In the genomic region with DNA sequence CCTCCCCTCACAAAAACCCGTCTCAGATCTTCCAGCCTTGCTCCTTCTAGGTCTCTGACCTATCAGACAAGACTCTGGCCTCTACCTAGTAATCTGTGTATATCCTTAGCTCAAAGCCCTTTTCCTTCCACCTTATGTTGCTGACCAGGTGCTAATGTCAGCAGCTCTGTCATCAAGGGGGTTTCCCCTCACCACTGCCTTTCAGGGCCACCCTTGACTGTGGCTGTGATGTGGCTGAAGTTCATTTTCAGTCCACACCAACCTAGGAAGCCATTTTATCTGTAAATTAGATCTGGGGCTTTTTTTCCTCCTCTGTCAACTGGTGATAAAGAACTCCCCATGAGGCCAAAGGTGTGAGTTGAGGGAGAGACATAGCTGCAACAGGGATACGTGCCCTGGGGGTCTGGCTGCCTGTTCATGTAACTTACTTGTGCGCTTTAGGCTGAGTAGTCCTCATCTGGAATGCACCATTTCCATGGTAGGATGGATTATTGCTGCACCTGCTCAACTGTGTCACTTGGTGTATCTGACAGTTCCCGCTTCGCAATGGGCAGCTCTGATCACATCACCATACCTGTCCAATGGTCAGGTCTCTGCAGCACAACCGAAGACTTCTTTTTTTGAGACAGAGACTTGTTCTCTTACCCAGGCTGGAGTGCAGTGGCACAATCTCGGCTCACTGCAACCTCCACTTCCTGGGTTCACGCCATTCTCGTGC, we compare ENCODE assay signal across 1 cellular context.
A peak's percentile ranks its signal among the peaks of the same experiment; 100 is the strongest.
TF ChIP-seq lines count a peak whose summit lies in the region.

No MANE protein-coding gene starts in this region.

TF ChIP-seq in GM12878, 131 proteins besides CTCF, POLR2A, EP300 and RAD21:
- TF ChIP-seq HCFC1 (IDR thresholded peaks at IDR 0.05; ENCODE audit: low read length) (no peak), ZNF622 (IDR thresholded peaks at IDR 0.05) (no peak), YY1 (IDR thresholded peaks at IDR 0.05; ENCODE audit: low read depth, low read length) (peak; percentile 51; the same call in 1 of the 2 replicates)
